ENCODE assay signal across 9 cellular contexts in the genomic region with DNA sequence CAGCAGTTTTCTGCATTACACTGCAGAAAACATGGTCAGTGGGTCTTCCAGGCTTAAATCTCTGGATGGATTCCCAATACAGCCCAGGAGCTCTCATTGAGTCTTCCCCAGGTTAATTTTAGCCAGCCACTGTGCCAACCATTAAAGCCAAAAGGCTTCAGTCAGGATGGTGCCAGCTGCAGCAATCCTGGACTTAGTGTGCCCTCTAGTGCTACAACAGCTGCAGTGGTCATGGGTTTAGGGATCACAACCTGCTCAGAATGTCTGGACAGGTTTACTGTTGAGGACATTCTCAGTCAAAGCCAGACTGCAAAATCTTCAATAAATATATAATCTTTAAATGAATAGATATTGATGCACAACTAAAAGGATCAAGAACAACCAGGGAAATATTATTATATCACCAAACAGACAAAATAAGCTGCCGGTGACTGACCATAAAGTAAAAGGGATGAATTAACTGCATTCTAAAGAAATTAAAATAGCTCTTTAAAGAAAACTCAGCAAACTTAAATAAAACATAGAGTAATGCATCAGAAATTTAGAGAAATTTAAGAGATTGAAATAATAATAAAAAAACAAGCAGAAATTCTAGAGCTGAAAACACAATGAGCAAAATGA.
DNase-seq lines count a peak whose midpoint lies in the region; ATAC-seq, FAIRE-seq and TF ChIP-seq lines count a peak whose summit lies in the region.
"Had no signal": no experiment of that assay in that cellular context is flagged by ENCODE, and none has a peak within 500 bp of the region (broad histone marks: within the 10 kb centered on the region; RNA-seq: fewer than 3 reads in every experiment).

No MANE protein-coding gene starts in this region.

- H3K27ac ChIP-seq in upper lobe of left lung, result no peak overlapping the region
- H3K27ac ChIP-seq: Peyer's patch had no signal

- in situ Hi-C loops in Caki2 (cut with HindIII; ENCODE audit: low pct_unique_long_range_greater_than_20kb, low sequenced_read_pairs), result no loop called here

- no peaks in the 10 kb centered on the region for H3K4me1 ChIP-seq in upper lobe of left lung
- H3K4me1 ChIP-seq: Peyer's patch had no signal

- no peak for FAIRE-seq in GM19239 (lab: Jason Lieb, UNC)

- no peak overlapping the region for H3K4me3 ChIP-seq in upper lobe of left lung
- H3K4me3 ChIP-seq: Peyer's patch had no signal

- 91 to 97% methylated on average over 1 of the region's 1 CpG for WGBS in upper lobe of left lung, 2 donors

- no peak for TF ChIP-seq POLR2A in upper lobe of left lung (IDR thresholded peaks at IDR 0.05)

- H3K27me3 ChIP-seq in upper lobe of left lung, result no peaks in the 10 kb centered on the region
- H3K27me3 ChIP-seq: Peyer's patch had no signal

- TF ChIP-seq CTCF in upper lobe of left lung (IDR thresholded peaks at IDR 0.05), result peak in 1 of 6 experiments; percentile 15

- no peak for TF ChIP-seq EP300 in upper lobe of left lung (IDR thresholded peaks at IDR 0.05)

- peak; percentile 2 for DNase-seq in Caki2 (ENCODE audit: low read depth)
- peak; percentile 6 for DNase-seq in GM19239 (ENCODE audit: insufficient read length, low spot score)
- DNase-seq in HPDE6-E6E7 (ENCODE audit: extremely low spot score), result peak; percentile 72
- peak; percentile 67 for DNase-seq in RKO (ENCODE audit: low spot score)
- peak; percentile 17 for DNase-seq in fibroblast of the conjunctiva (ENCODE audit: low read depth)
- peak; percentile 36 for DNase-seq in stromal cell of bone marrow (ENCODE audit: low read depth)
- no peak for DNase-seq in upper lobe of left lung
- no peak for DNase-seq in activated T-cell treated with anti-CD3 and anti-CD28 coated beads for 4 hours

- no peaks in the 10 kb centered on the region for H3K9me3 ChIP-seq in upper lobe of left lung
- H3K9me3 ChIP-seq: Peyer's patch had no signal

- no peaks in the 10 kb centered on the region for H3K36me3 ChIP-seq in upper lobe of left lung
- H3K36me3 ChIP-seq: Peyer's patch had no signal

- no peak for ATAC-seq in upper lobe of left lung (ENCODE audit: low FRiP score in 2 of 2)

Comparison
In these comparisons a context has a peak if more than half of its experiments do, and no peak if none do; other contexts are left out.
1. DNase-seq: peak in Caki2 (single experiment), GM19239 (single experiment), HPDE6-E6E7 (single experiment), RKO (single experiment), fibroblast of the conjunctiva (single experiment) and stromal cell of bone marrow (single experiment); none in upper lobe of left lung (0 of 2) and activated T-cell treated with anti-CD3 and anti-CD28 coated beads for 4 hours (single experiment).